8 cellular contexts compared by ENCODE assay signal in the genomic region with DNA sequence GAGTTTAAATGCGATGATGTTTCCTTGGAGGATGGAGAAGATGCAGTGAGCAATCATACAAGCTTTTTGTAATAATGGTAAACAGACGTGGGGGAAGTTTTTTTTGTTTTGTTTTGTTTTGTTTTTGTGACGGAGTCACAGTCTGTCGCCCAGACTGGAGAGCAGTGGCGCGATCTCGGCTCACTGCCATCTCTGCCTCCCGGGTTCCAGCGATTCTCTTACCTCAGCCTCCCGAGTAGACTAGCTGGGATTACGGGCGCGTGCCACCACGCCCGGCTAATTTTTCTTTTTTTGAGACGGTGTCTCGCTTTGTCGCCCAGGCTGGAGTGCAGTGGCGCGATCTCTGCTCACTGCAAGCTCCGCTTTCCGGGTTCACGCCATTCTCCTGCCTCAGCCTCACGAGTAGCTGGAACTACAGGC. TPM values are rescaled to one million over a fixed set of nuclear protein-coding genes. Genes with fewer than 3 reads are reported as not detected.
DNase-seq lines count a peak whose midpoint lies in the region; ATAC-seq and TF ChIP-seq lines count a peak whose summit lies in the region.
"Not testable (repeated sequence)": the region's sequence is repeated elsewhere in the genome, so short reads cannot be mapped to it uniquely, and the experiment has no call there.

No MANE protein-coding gene starts in this region.

- H3K27me3 Mint-ChIP-seq in immature natural killer cell (ENCODE audit: low read depth in 3 of 3): peaks cover 10 to 17% (median 15%) of the 10 kb centered on the region in 3 donors

- TF ChIP-seq EP300 in ovary (IDR thresholded peaks at IDR 0.05): not testable (repeated sequence)

- not testable (repeated sequence) for H3K27me3 ChIP-seq in ovary, thyroid gland

- H3K4me3 ChIP-seq in ovary (peak overlapping the region; percentile 90), thyroid gland (replicated peaks in 1 of 3) (peak overlapping the region; percentile 21 to 96 (median 59))

- not testable (repeated sequence) for H3K9me3 ChIP-seq in ovary, thyroid gland

- H3K36me3 ChIP-seq in ovary: not testable (repeated sequence)
- H3K36me3 ChIP-seq in thyroid gland: peaks cover 16 to 18% of the 10 kb centered on the region in 2 donors

- TF ChIP-seq POLR2A in ovary (IDR thresholded peaks at IDR 0.05); thyroid gland (IDR thresholded peaks at IDR 0.05): not testable (repeated sequence)

- peaks cover 14 to 19% (median 16%) of the 10 kb centered on the region in 3 donors for H3K36me3 Mint-ChIP-seq in immature natural killer cell

- H3K4me1 ChIP-seq in ovary (ENCODE audit: insufficient read depth): not testable (repeated sequence)
- H3K4me1 ChIP-seq in thyroid gland: peaks cover 17 to 30% of the 10 kb centered on the region in 2 donors

- 0 to 3% (median 0%) methylated on average over 24 of the region's 24 CpGs for WGBS in ovary, 3 donors
- 1 to 3% methylated on average over 24 of the region's 24 CpGs for WGBS in thyroid gland, 2 donors

- H3K27ac Mint-ChIP-seq in immature natural killer cell: peak overlapping the region; percentile 96 to 99 (median 98)

- ATAC-seq in SK-N-SH treated with all-trans-retinoic acid at 6 μM for 48 hours: peak; percentile 23

- H3K27ac ChIP-seq in ovary (peak overlapping the region; percentile 69 to 77), thyroid gland (peak overlapping the region; percentile 89 to 93 (median 90))

- H3K4me3 Mint-ChIP-seq in immature natural killer cell: peak overlapping the region; percentile 96 to 99 (median 97)

- peak; percentile 17 for DNase-seq in EL
- DNase-seq in HT1080 (ENCODE audit: low read depth): peak; percentile 36
- peak; percentile 36 for DNase-seq in activated effector memory CD4-positive, alpha-beta T cell treated with Interleukin-2 at 50 U/mL for 16 hours
- peak; percentile 11 for DNase-seq in effector CD8-positive, alpha-beta T cell (lab: John Stamatoyannopoulos, UW)
- DNase-seq in immature natural killer cell: peak; percentile 49 to 65 (median 56)
- peak; percentile 26 to 70 (median 52) for DNase-seq in ovary
- DNase-seq in thyroid gland: peak; percentile 37 to 63

- TF ChIP-seq CTCF in ovary (IDR thresholded peaks at IDR 0.05); thyroid gland (IDR thresholded peaks at IDR 0.05): not testable (repeated sequence)

- intact Hi-C loops in ovary (cut with DNase I): not testable (repeated sequence)
- intact Hi-C loops in thyroid gland (cut with DNase I): loop anchor here (10.0 kb wide), 1 partner anchor 250 kb away; no protein-coding TSS in a partner anchor

- H3K4me1 Mint-ChIP-seq in immature natural killer cell: peaks cover 64 to 85% of the 10 kb centered on the region in 2 donors

- H3K9me3 Mint-ChIP-seq in immature natural killer cell: not testable (repeated sequence)

RNA-seq across cellular contexts. Expression of gene SF3B3, which starts 0.8 kb away (rescaled TPM):
- total RNA-seq in HT1080 (2014; rRNA removed; shearing (Covaris generic)): 152 and 267 TPM in 2 replicates
- polyA plus RNA-seq in HT1080 (2015; cell fraction: cytosol; rRNA removed): 171 and 196 TPM in 2 replicates
- 609 and 663 TPM in 2 replicates for polyA plus RNA-seq in HT1080 (2015; cell fraction: nucleus; rRNA removed)
- polyA plus RNA-seq in immature natural killer cell: 100 to 1,000 TPM in 1 of 3 donors, 10 to 100 TPM in 2; 62.7 to 143 (median 65.4) TPM
- 100 to 1,000 TPM in 6 of 7 donors, 10 to 100 TPM in 1; 76.1 to 322 (median 282) TPM for total RNA-seq in ovary
- polyA plus RNA-seq in ovary: 100 to 1,000 TPM; 104 to 326 TPM
- 100 to 1,000 TPM in 2 of 4 donors, 10 to 100 TPM in 2; 74.2 to 142 (median 112) TPM for total RNA-seq in thyroid gland

RNA-seq across cellular contexts. Expression of gene COG4, which starts 1.1 kb away (rescaled TPM):
- 52.8 and 63.4 TPM in 2 replicates for total RNA-seq in HT1080 (2014; rRNA removed; shearing (Covaris generic))
- polyA plus RNA-seq in HT1080 (2015; cell fraction: cytosol; rRNA removed): 30.6 and 42.5 TPM in 2 replicates
- polyA plus RNA-seq in HT1080 (2015; cell fraction: nucleus; rRNA removed): 79.3 and 95.0 TPM in 2 replicates
- polyA plus RNA-seq in immature natural killer cell: 10 to 100 TPM; 42.3 to 54.6 (median 42.9) TPM
- 10 to 100 TPM; 27.4 to 46.5 (median 36.3) TPM for total RNA-seq in ovary
- 10 to 100 TPM; 32.8 to 41.8 TPM for polyA plus RNA-seq in ovary
- total RNA-seq in thyroid gland: 10 to 100 TPM; 39.6 to 88.4 (median 66.7) TPM

Comparison
In these comparisons a context has a peak if more than half of its experiments do, and no peak if none do; other contexts are left out.
1. Peak in every context shown above with its lines: DNase-seq, ATAC-seq, H3K4me3 ChIP-seq and H3K27ac ChIP-seq.